1 cellular context compared by ENCODE assay signal in genomic region chr19:4723465-4724251, GRCh38.
TF ChIP-seq lines count a peak whose summit lies in the region.

Gene DPP9 (minus strand): TSS chr19:4723842. CDS start chr19:4719906, 3,936 bp downstream.

TF ChIP-seq in K562, 482 proteins besides CTCF, POLR2A, EP300 and RAD21 (continued from another document and continues in another):
- peak; percentile 97 for TF ChIP-seq HMGXB4 (CRISPR knock-in tag; IDR thresholded peaks at IDR 0.05)
- TF ChIP-seq ZNF232 (CRISPR knock-in tag; IDR thresholded peaks at IDR 0.05), result no peak
- TF ChIP-seq E2F1 (CRISPR knock-in tag; IDR thresholded peaks at IDR 0.05), result no peak; the same call in 1 of the 2 replicates
- no peak for TF ChIP-seq ZNF551 (CRISPR knock-in tag; IDR thresholded peaks at IDR 0.05)
- no peak for TF ChIP-seq ZNF197 (CRISPR knock-in tag; IDR thresholded peaks at IDR 0.05; ENCODE audit: low read depth)
- no peak for TF ChIP-seq MYBL2 (IDR thresholded peaks at IDR 0.05; ENCODE audit: low read depth)
- TF ChIP-seq MYBL2 (CRISPR knock-in tag; IDR thresholded peaks at IDR 0.05; ENCODE audit: borderline replicate concordance), result peak; percentile 77; the same call in 1 of the 2 replicates
- TF ChIP-seq NCOA4 (IDR thresholded peaks at IDR 0.05; ENCODE audit: partially characterized antibody), result no peak
- no peak for TF ChIP-seq THRA (IDR thresholded peaks at IDR 0.05)
- TF ChIP-seq E2F8 (IDR thresholded peaks at IDR 0.05; ENCODE audit: low read depth, partially characterized antibody), result peak; percentile 77
- no peak for TF ChIP-seq ZNF41 (CRISPR knock-in tag; conservative IDR thresholded peaks at IDR 0.05)
- TF ChIP-seq ZNF511 (CRISPR knock-in tag; IDR thresholded peaks at IDR 0.05), result peak; percentile 88
- no peak for TF ChIP-seq ZBED1 (IDR thresholded peaks at IDR 0.05)
- no peak for TF ChIP-seq SFPQ (IDR thresholded peaks at IDR 0.05; ENCODE audit: low read depth, low read length)
- peak; percentile 74; the same call in 1 of the 2 replicates for TF ChIP-seq MYC (IDR thresholded peaks at IDR 0.05; ENCODE audit: low read depth, low read length)
- no peak for TF ChIP-seq MYC (CRISPR knock-in tag; IDR thresholded peaks at IDR 0.05; ENCODE audit: borderline replicate concordance, low read depth)
- TF ChIP-seq ZHX1 (conservative IDR thresholded peaks at IDR 0.05; ENCODE audit: low read length), result peak; percentile 70; the same call in 1 of the 2 replicates
- no peak; the same call in 1 of the 2 replicates for TF ChIP-seq E2F5 (CRISPR knock-in tag; IDR thresholded peaks at IDR 0.05)
- no peak for TF ChIP-seq PRPF4 (IDR thresholded peaks at IDR 0.05; ENCODE audit: insufficient read depth, low read depth, low read length, poor library complexity, severe bottlenecking)
- no peak for TF ChIP-seq ZNF324 (CRISPR knock-in tag; IDR thresholded peaks at IDR 0.05)
- peak; percentile 73 for TF ChIP-seq FUS (optimal IDR thresholded peaks at IDR 0.05; ENCODE audit: low read depth, low read length)
- TF ChIP-seq MBD2 (IDR thresholded peaks at IDR 0.05; ENCODE audit: borderline replicate concordance, low read depth), result peak; percentile 98
- TF ChIP-seq ZBTB12 (CRISPR knock-in tag; IDR thresholded peaks at IDR 0.05), result peak; percentile 71; the same call in 1 of the 2 replicates
- peak; percentile 97 for TF ChIP-seq ETS1 (conservative IDR thresholded peaks at IDR 0.05; ENCODE audit: control insufficient read depth, low read depth, low read length)
- no peak for TF ChIP-seq ZC3H4 (CRISPR knock-in tag; IDR thresholded peaks at IDR 0.05; ENCODE audit: borderline replicate concordance)
- TF ChIP-seq RBM22 (IDR thresholded peaks at IDR 0.05; ENCODE audit: low read depth, low read length, poor library complexity, severe bottlenecking), result peak; percentile 74
- TF ChIP-seq TRIM24 (IDR thresholded peaks at IDR 0.05), result peak in 1 of 2 experiments; percentile 89; a peak in 2 of 4 replicates
- TF ChIP-seq E2F3 (CRISPR knock-in tag; IDR thresholded peaks at IDR 0.05), result no peak
- no peak for TF ChIP-seq ZNF830 (CRISPR knock-in tag; IDR thresholded peaks at IDR 0.05)
- TF ChIP-seq GTF3C2 (IDR thresholded peaks at IDR 0.05; ENCODE audit: borderline replicate concordance, extremely low read depth, insufficient read length), result peak; percentile 92
- no peak for TF ChIP-seq TAL1 (IDR thresholded peaks at IDR 0.05)
- peak; percentile 97 for TF ChIP-seq BHLHE40 (IDR thresholded peaks at IDR 0.05; ENCODE audit: low read length)
- TF ChIP-seq CREBBP (IDR thresholded peaks at IDR 0.05; ENCODE audit: low read depth, low read length), result no peak
- TF ChIP-seq ZNF384 (IDR thresholded peaks at IDR 0.05; ENCODE audit: low read depth, low read length), result peak; percentile 29; the same call in 1 of the 2 replicates
- TF ChIP-seq TAF1 (IDR thresholded peaks at IDR 0.05; ENCODE audit: control insufficient read depth, extremely low read depth, insufficient read depth, low read length, severe bottlenecking), result peak; percentile 71
- no peak for TF ChIP-seq ESRRB (CRISPR knock-in tag; IDR thresholded peaks at IDR 0.05; ENCODE audit: borderline replicate concordance)
- TF ChIP-seq PML (IDR thresholded peaks at IDR 0.05; ENCODE audit: low read length), result peak; percentile 17; the same call in 1 of the 2 replicates
- peak; percentile 65; the same call in 1 of the 2 replicates for TF ChIP-seq RFX5 (IDR thresholded peaks at IDR 0.05; ENCODE audit: low read depth, low read length)
- TF ChIP-seq CHD2 (IDR thresholded peaks at IDR 0.05; ENCODE audit: low read depth, low read length), result peak; percentile 67
- TF ChIP-seq ILF3 (IDR thresholded peaks at IDR 0.05; ENCODE audit: borderline replicate concordance), result no peak
